11 cellular contexts compared by ENCODE assay signal in the genomic region with DNA sequence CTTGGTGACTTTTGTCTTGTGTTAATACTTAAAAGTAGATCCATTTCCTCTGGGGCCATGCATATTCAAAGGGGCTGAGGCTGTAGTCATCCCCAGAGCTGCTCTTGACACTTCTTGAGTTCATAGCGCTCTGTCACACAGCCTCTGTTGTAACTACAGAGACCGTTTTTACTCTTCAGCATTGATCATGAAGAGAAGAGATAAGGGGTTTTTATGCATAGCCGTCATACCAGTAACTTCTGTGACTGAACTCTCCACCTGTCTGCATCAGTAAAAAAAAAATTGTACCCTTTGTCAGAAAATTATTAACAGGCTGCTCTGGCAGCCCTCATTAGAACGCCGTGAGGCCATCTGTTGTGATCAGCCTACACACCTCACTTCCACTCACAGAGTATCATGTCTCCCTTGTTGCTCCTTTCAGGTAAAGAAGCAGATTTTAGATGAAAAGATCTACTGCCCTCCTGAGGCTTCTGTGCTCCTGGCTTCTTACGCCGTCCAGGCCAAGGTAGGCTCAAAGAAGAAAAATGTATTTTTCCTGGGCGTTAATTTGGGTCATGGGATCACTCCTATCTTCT. TPM values are rescaled to one million over a fixed set of nuclear protein-coding genes. Genes with fewer than 3 reads are reported as not detected.
DNase-seq lines count a peak whose midpoint lies in the region; ATAC-seq lines count a peak whose summit lies in the region.
"Had no signal": no experiment of that assay in that cellular context is flagged by ENCODE, and none has a peak within 500 bp of the region (broad histone marks: within the 10 kb centered on the region; RNA-seq: fewer than 3 reads in every experiment).

No MANE protein-coding gene starts in this region.

- H3K27me3 Mint-ChIP-seq in activated T-cell treated with anti-CD3 and anti-CD28 coated beads, Interleukin-2, amount 50 U/mL, for 72 hours (ENCODE audit: low read depth), result no peaks in the 10 kb centered on the region
- no peaks in the 10 kb centered on the region for H3K27me3 Mint-ChIP-seq in central memory CD8-positive, alpha-beta T cell
- H3K27me3 Mint-ChIP-seq in stimulated activated memory B cell treated with anti-CD40 and anti-IgM and Interleukin-4, amounts not matched to agents 10 μg/mL and 1 μg/mL and 100 μg/mL, for 72 hours, result no peaks in the 10 kb centered on the region

- no peaks in the 10 kb centered on the region for H3K9me3 Mint-ChIP-seq in activated T-cell treated with anti-CD3 and anti-CD28 coated beads, Interleukin-2, amount 50 U/mL, for 72 hours
- H3K9me3 Mint-ChIP-seq in central memory CD8-positive, alpha-beta T cell, result no peaks in the 10 kb centered on the region
- no peaks in the 10 kb centered on the region for H3K9me3 Mint-ChIP-seq in stimulated activated memory B cell treated with anti-CD40 and anti-IgM and Interleukin-4, amounts not matched to agents 10 μg/mL and 1 μg/mL and 100 μg/mL, for 72 hours

- peak; percentile 69 to 96 for ATAC-seq in activated T-cell treated with anti-CD3 and anti-CD28 coated beads, Interleukin-2, amount 50 U/mL, for 72 hours (replicated peaks in 1 of 2)
- ATAC-seq in central memory CD8-positive, alpha-beta T cell (replicated peaks; ENCODE audit: extremely low read depth, poor library complexity, severe bottlenecking), result no peak
- ATAC-seq in stimulated activated memory B cell treated with anti-CD40 and anti-IgM and Interleukin-4, amounts not matched to agents 10 μg/mL and 1 μg/mL and 100 μg/mL, for 72 hours, result no peak

- peaks cover 19% of the 10 kb centered on the region for H3K4me1 Mint-ChIP-seq in activated T-cell treated with anti-CD3 and anti-CD28 coated beads, Interleukin-2, amount 50 U/mL, for 72 hours (ENCODE audit: low read depth)
- H3K4me1 Mint-ChIP-seq in central memory CD8-positive, alpha-beta T cell, result peaks cover 28% of the 10 kb centered on the region
- H3K4me1 Mint-ChIP-seq in stimulated activated memory B cell treated with anti-CD40 and anti-IgM and Interleukin-4, amounts not matched to agents 10 μg/mL and 1 μg/mL and 100 μg/mL, for 72 hours, result no peaks in the 10 kb centered on the region

- in situ Hi-C loops in ACHN (cut with HindIII; ENCODE audit: low pct_ligation_motif_present, low pct_unique_long_range_greater_than_20kb, low sequenced_read_pairs), result no loop called here

- DNase-seq in activated T-cell treated with anti-CD3 and anti-CD28 coated beads, Interleukin-2, amount 50 U/mL, for 72 hours, result peak in 1 of 2 donors; percentile 27
- DNase-seq in activated T-cell treated with anti-CD3 and anti-CD28 coated beads, Interleukin-2, amount 50 U/mL, for 1 hour, result no peak
- DNase-seq in NCI-H2171 treated with DMSO at 0.1 percent for 48 hours (lab: John Stamatoyannopoulos, UW), result peak; percentile 98
- DNase-seq in central memory CD8-positive, alpha-beta T cell (ENCODE audit: low spot score in 2 of 2), result no peak
- no peak for DNase-seq in amygdala (lab: John Stamatoyannopoulos, UW)
- no peak for DNase-seq in ACHN
- no peak for DNase-seq in H4 (ENCODE audit: low spot score)
- DNase-seq: mesendoderm, NCI-H2227 treated with DMSO at 0.1 percent for 48 hours, nucleus accumbens had no signal

- peak overlapping the region in 1 of 2 donors; percentile 20 for H3K4me3 Mint-ChIP-seq in activated T-cell treated with anti-CD3 and anti-CD28 coated beads, Interleukin-2, amount 50 U/mL, for 72 hours
- peak overlapping the region; percentile 18 for H3K4me3 Mint-ChIP-seq in central memory CD8-positive, alpha-beta T cell
- H3K4me3 Mint-ChIP-seq in stimulated activated memory B cell treated with anti-CD40 and anti-IgM and Interleukin-4, amounts not matched to agents 10 μg/mL and 1 μg/mL and 100 μg/mL, for 72 hours, result no peak overlapping the region

- peaks cover 7 to 9% of the 10 kb centered on the region in 2 donors for H3K36me3 Mint-ChIP-seq in activated T-cell treated with anti-CD3 and anti-CD28 coated beads, Interleukin-2, amount 50 U/mL, for 72 hours (ENCODE audit: insufficient read depth in 2 of 2)
- H3K36me3 Mint-ChIP-seq in central memory CD8-positive, alpha-beta T cell (ENCODE audit: insufficient read depth), result peaks cover 18% of the 10 kb centered on the region
- H3K36me3 Mint-ChIP-seq in stimulated activated memory B cell treated with anti-CD40 and anti-IgM and Interleukin-4, amounts not matched to agents 10 μg/mL and 1 μg/mL and 100 μg/mL, for 72 hours, result peaks cover 46% of the 10 kb centered on the region

- peak overlapping the region; percentile 58 for H3K27ac Mint-ChIP-seq in activated T-cell treated with anti-CD3 and anti-CD28 coated beads, Interleukin-2, amount 50 U/mL, for 72 hours
- peak overlapping the region; percentile 26 for H3K27ac Mint-ChIP-seq in central memory CD8-positive, alpha-beta T cell (ENCODE audit: low read depth)
- H3K27ac Mint-ChIP-seq in stimulated activated memory B cell treated with anti-CD40 and anti-IgM and Interleukin-4, amounts not matched to agents 10 μg/mL and 1 μg/mL and 100 μg/mL, for 72 hours, result peak overlapping the region; percentile 13

RNA-seq across cellular contexts. Expression of a gene that starts 38.4 kb away (rescaled TPM):
- total RNA-seq in activated T-cell treated with anti-CD3 and anti-CD28 coated beads, Interleukin-2, amount 50 U/mL, for 72 hours, result 10 to 100 TPM; 33.7 to 35.5 TPM
- 32.3 and 32.4 TPM in 2 replicates for total RNA-seq in H4 (2014; rRNA removed; shearing (Covaris generic))

Comparison
In these comparisons a context has a peak if more than half of its experiments do, and no peak if none do; other contexts are left out.
1. ATAC-seq: peak in activated T-cell treated with anti-CD3 and anti-CD28 coated beads, Interleukin-2, amount 50 U/mL, for 72 hours (2 of 2); none in central memory CD8-positive, alpha-beta T cell (single experiment) and stimulated activated memory B cell treated with anti-CD40 and anti-IgM and Interleukin-4, amounts not matched to agents 10 μg/mL and 1 μg/mL and 100 μg/mL, for 72 hours (single experiment).
2. Peak in every context shown above with its lines, with median percentiles within 50 percentile points of each other: H3K27ac Mint-ChIP-seq.